9 cellular contexts compared by ENCODE assay signal in genomic region chr11:111417011-111417765, GRCh38. TPM values are rescaled to one million over a fixed set of nuclear protein-coding genes. Genes with fewer than 3 reads are reported as not detected.
DNase-seq lines count a peak whose midpoint lies in the region; ATAC-seq and TF ChIP-seq lines count a peak whose summit lies in the region.
"Had no signal": no experiment of that assay in that cellular context is flagged by ENCODE, and none has a peak within 500 bp of the region (broad histone marks: within the 10 kb centered on the region; RNA-seq: fewer than 3 reads in every experiment).

No MANE protein-coding gene starts in this region.

- H3K4me3 ChIP-seq in NB4 (ENCODE audit: low read depth, low read length) (no peak overlapping the region), epithelial cell of esophagus (ENCODE audit: low read length) (no peak overlapping the region)
- H3K4me3 ChIP-seq: SK-N-MC, upper lobe of left lung had no signal

- TF ChIP-seq POLR2A in NB4 (IDR thresholded peaks at IDR 0.05; ENCODE audit: extremely low read depth, insufficient read length) = no peak

- ATAC-seq in GM18520 (IDR thresholded peaks at IDR 0.05; ENCODE audit: unreplicated experiment) (peak; percentile 45), GM21737 (IDR thresholded peaks at IDR 0.05; ENCODE audit: unreplicated experiment) (peak; percentile 54)
- ATAC-seq in stimulated activated naive CD8-positive, alpha-beta T cell treated with anti-CD3 and anti-CD28 coated beads, Interleukin-15, amount 100 ng/mL, for 72 hours = peak; percentile 74

- DNase-seq in NB4 (ENCODE audit: low read depth) = peak; percentile 21
- peak; percentile 25 for DNase-seq in epithelial cell of esophagus (ENCODE audit: low read depth)
- no peak for DNase-seq in stimulated activated naive CD8-positive, alpha-beta T cell treated with anti-CD3 and anti-CD28 coated beads, Interleukin-15, amount 100 ng/mL, for 72 hours
- no peak for DNase-seq in EL
- DNase-seq in mucosa of gallbladder (ENCODE audit: low spot score) = no peak

- H3K9me3 Mint-ChIP-seq in stimulated activated naive CD8-positive, alpha-beta T cell treated with anti-CD3 and anti-CD28 coated beads, Interleukin-15, amount 100 ng/mL, for 72 hours = no peaks in the 10 kb centered on the region

- H3K4me1 Mint-ChIP-seq in stimulated activated naive CD8-positive, alpha-beta T cell treated with anti-CD3 and anti-CD28 coated beads, Interleukin-15, amount 100 ng/mL, for 72 hours = peaks cover 67% of the 10 kb centered on the region

- TF ChIP-seq CTCF in NB4 (IDR thresholded peaks at IDR 0.05; ENCODE audit: low read depth, low read length) (no peak), epithelial cell of esophagus (IDR thresholded peaks at IDR 0.05; ENCODE audit: insufficient read depth, low read depth, low read length, missing control alignments) (no peak)

- H3K4me3 Mint-ChIP-seq in stimulated activated naive CD8-positive, alpha-beta T cell treated with anti-CD3 and anti-CD28 coated beads, Interleukin-15, amount 100 ng/mL, for 72 hours = peak overlapping the region; percentile 48 to 65

- H3K27me3 Mint-ChIP-seq in stimulated activated naive CD8-positive, alpha-beta T cell treated with anti-CD3 and anti-CD28 coated beads, Interleukin-15, amount 100 ng/mL, for 72 hours = no peaks in the 10 kb centered on the region

- H3K27ac Mint-ChIP-seq in stimulated activated naive CD8-positive, alpha-beta T cell treated with anti-CD3 and anti-CD28 coated beads, Interleukin-15, amount 100 ng/mL, for 72 hours = peak overlapping the region; percentile 73 to 91

RNA-seq across cellular contexts. Expression of gene POU2AF1, which starts 38.1 kb away (rescaled TPM):
- 12.9 TPM for total RNA-seq in mucosa of gallbladder

Comparison
In these comparisons a context has a peak if more than half of its experiments do, and no peak if none do; other contexts are left out.
1. DNase-seq: peak in NB4 (single experiment) and epithelial cell of esophagus (single experiment); none in stimulated activated naive CD8-positive, alpha-beta T cell treated with anti-CD3 and anti-CD28 coated beads, Interleukin-15, amount 100 ng/mL, for 72 hours (0 of 2), EL (single experiment) and mucosa of gallbladder (single experiment).
2. Peak in every context shown above with its lines, with median percentiles within 50 percentile points of each other: ATAC-seq.